ENCODE assay signal across 14 cellular contexts in genomic region chrX:44431206-44431605, GRCh38.
DNase-seq lines count a peak whose midpoint lies in the region; TF ChIP-seq lines count a peak whose summit lies in the region.
"Had no signal": no experiment of that assay in that cellular context is flagged by ENCODE, and none has a peak within 500 bp of the region (broad histone marks: within the 10 kb centered on the region; RNA-seq: fewer than 3 reads in every experiment).

No MANE protein-coding gene starts in this region.

- no peaks in the 10 kb centered on the region for H3K27me3 ChIP-seq in effector memory CD4-positive, alpha-beta T cell (replicated peaks; ENCODE audit: control insufficient read depth, insufficient read depth, low read length, poor library complexity, severe bottlenecking)
- H3K27me3 ChIP-seq: gastroesophageal sphincter, right atrium auricular region had no signal

- intact Hi-C loops in lower leg skin (cut with DNase I; ENCODE audit: low total_unique reads) = no loop called here

- H3K9me3 ChIP-seq in effector memory CD4-positive, alpha-beta T cell (ENCODE audit: control insufficient read depth, low read length) = no peaks in the 10 kb centered on the region
- H3K9me3 ChIP-seq: adrenal gland, gastroesophageal sphincter, right atrium auricular region had no signal

- H3K27ac ChIP-seq in effector memory CD4-positive, alpha-beta T cell (ENCODE audit: insufficient read depth, low read length, poor library complexity, severe bottlenecking) = no peak overlapping the region
- H3K27ac ChIP-seq: adrenal gland, gastroesophageal sphincter, right atrium auricular region had no signal

- TF ChIP-seq POLR2A in lower leg skin (IDR thresholded peaks at IDR 0.05) = no peak

- no peaks in the 10 kb centered on the region for H3K4me1 ChIP-seq in effector memory CD4-positive, alpha-beta T cell (ENCODE audit: control insufficient read depth, insufficient read depth, low read length, poor library complexity, severe bottlenecking)
- H3K4me1 ChIP-seq: adrenal gland, gastroesophageal sphincter, right atrium auricular region had no signal

- peak; percentile 43 for DNase-seq in AG08395 (ENCODE audit: low spot score)
- DNase-seq in HS-27A (ENCODE audit: low read depth) = peak; percentile 1
- DNase-seq in RPMI7951 (ENCODE audit: low read depth) = peak; percentile 54
- peak; percentile 29 for DNase-seq in foreskin melanocyte
- DNase-seq in lower leg skin (ENCODE audit: low spot score in 2 of 2) = no peak
- no peak for DNase-seq in effector memory CD4-positive, alpha-beta T cell
- no peak for DNase-seq in Kasumi-1 (lab: John Stamatoyannopoulos, UW)
- no peak for DNase-seq in NCI-H345 (lab: John Stamatoyannopoulos, UW)
- DNase-seq: adrenal gland, H7, kidney, NCI-H1105 treated with DMSO at 0.1 percent for 48 hours had no signal

- H3K36me3 ChIP-seq in effector memory CD4-positive, alpha-beta T cell (ENCODE audit: control insufficient read depth, insufficient read depth, low read length) = no peaks in the 10 kb centered on the region
- H3K36me3 ChIP-seq: adrenal gland, gastroesophageal sphincter, right atrium auricular region had no signal

- H3K4me3 ChIP-seq in lower leg skin (ENCODE audit: low read depth, poor library complexity, severe bottlenecking) = no peak overlapping the region
- H3K4me3 ChIP-seq in effector memory CD4-positive, alpha-beta T cell (ENCODE audit: insufficient read depth, low read depth, low read length, poor library complexity, severe bottlenecking) = no peak overlapping the region
- H3K4me3 ChIP-seq: adrenal gland, gastroesophageal sphincter, right atrium auricular region had no signal

- TF ChIP-seq CTCF in lower leg skin (IDR thresholded peaks at IDR 0.05) = no peak

Comparison
In these comparisons a context has a peak if more than half of its experiments do, and no peak if none do; other contexts are left out.
1. DNase-seq: peak in AG08395 (single experiment), HS-27A (single experiment), RPMI7951 (single experiment) and foreskin melanocyte (single experiment); none in lower leg skin (0 of 2), effector memory CD4-positive, alpha-beta T cell (0 of 3), Kasumi-1 (0 of 2) and NCI-H345 (single experiment).